ENCODE assay signal across 8 cellular contexts in genomic region chr14:96037891-96038557, GRCh38. TPM values are rescaled to one million over a fixed set of nuclear protein-coding genes. Genes with fewer than 3 reads are reported as not detected.
DNase-seq lines count a peak whose midpoint lies in the region; ATAC-seq and TF ChIP-seq lines count a peak whose summit lies in the region.

No MANE protein-coding gene starts in this region.

- no peak for TF ChIP-seq CTCF in body of pancreas (IDR thresholded peaks at IDR 0.05)
- no peak for TF ChIP-seq CTCF in right lobe of liver (IDR thresholded peaks at IDR 0.05)
- no peak for TF ChIP-seq CTCF in GM13976 (IDR thresholded peaks at IDR 0.05; ENCODE audit: borderline replicate concordance, control extremely low read depth, extremely low read depth, insufficient read depth, missing control alignments)

- no peaks in the 10 kb centered on the region for H3K9me3 ChIP-seq in body of pancreas
- H3K9me3 ChIP-seq in right lobe of liver = no peaks in the 10 kb centered on the region
- no peaks in the 10 kb centered on the region for H3K9me3 ChIP-seq in SJCRH30 (replicated peaks)

- H3K36me3 Mint-ChIP-seq in activated CD8-positive, alpha-beta memory T cell treated with anti-CD3 and anti-CD28 coated beads, Interleukin-2, amount 10 ng/mL, durations not matched to agents 7 days and 5 days = no peaks in the 10 kb centered on the region

- H3K27ac ChIP-seq in body of pancreas (no peak overlapping the region), right lobe of liver (no peak overlapping the region), SJCRH30 (no peak overlapping the region)

- H3K4me3 ChIP-seq in body of pancreas (no peak overlapping the region), right lobe of liver (no peak overlapping the region), SJCRH30 (no peak overlapping the region)

- no peak overlapping the region for H3K4me3 Mint-ChIP-seq in activated CD8-positive, alpha-beta memory T cell treated with anti-CD3 and anti-CD28 coated beads, Interleukin-2, amount 10 ng/mL, durations not matched to agents 7 days and 5 days

- H3K4me1 ChIP-seq in body of pancreas (peaks cover 18% of the 10 kb centered on the region), right lobe of liver (peaks cover 0 to 4% (median 0%) of the 10 kb centered on the region in 4 donors), SJCRH30 (no peaks in the 10 kb centered on the region)

- intact Hi-C loops in Right ventricle myocardium inferior (cut with DNase I) (no loop called here), cardiac septum (cut with DNase I) (loop anchor here (2.0 kb wide), 1 partner anchor 15 kb away; no protein-coding TSS in a partner anchor), body of pancreas (cut with DNase I) (no loop called here), right lobe of liver (cut with DNase I) (no loop called here)

- WGBS in body of pancreas, 2 donors = 31 to 33% methylated on average over 3 to 7 of the region's 7 CpGs
- WGBS in right lobe of liver (ENCODE audit: insufficient coverage, low coverage, low lambda C conversion rate, missing lambda C conversion rate) = 14% methylated on average over 4 of the region's 7 CpGs

- CTCF ChIA-PET in activated CD8-positive, alpha-beta memory T cell treated with anti-CD3 and anti-CD28 coated beads, Interleukin-2, amount 10 ng/mL, durations not matched to agents 7 days and 5 days (lab: Charles Lee) = no interaction called here

- in situ Hi-C loops in GM13976 (cut with MboI; ENCODE audit: low sequenced_read_pairs, unreplicated experiment) = no loop called here

- H3K27me3 ChIP-seq in body of pancreas (no peaks in the 10 kb centered on the region), right lobe of liver (no peaks in the 10 kb centered on the region), SJCRH30 (no peaks in the 10 kb centered on the region)

- H3K9me3 Mint-ChIP-seq in activated CD8-positive, alpha-beta memory T cell treated with anti-CD3 and anti-CD28 coated beads, Interleukin-2, amount 10 ng/mL, durations not matched to agents 7 days and 5 days (ENCODE audit: low read depth) = no peaks in the 10 kb centered on the region

- H3K27me3 Mint-ChIP-seq in activated CD8-positive, alpha-beta memory T cell treated with anti-CD3 and anti-CD28 coated beads, Interleukin-2, amount 10 ng/mL, durations not matched to agents 7 days and 5 days = peaks cover 58% of the 10 kb centered on the region

- no peak overlapping the region for H3K27ac Mint-ChIP-seq in activated CD8-positive, alpha-beta memory T cell treated with anti-CD3 and anti-CD28 coated beads, Interleukin-2, amount 10 ng/mL, durations not matched to agents 7 days and 5 days

- DNase-seq in Right ventricle myocardium inferior (ENCODE audit: missing footprints) = no peak
- DNase-seq in cardiac septum (ENCODE audit: low spot score) = no peak
- peak in 3 of 4 donors; percentile 22 to 51 (median 45) for DNase-seq in body of pancreas
- DNase-seq in right lobe of liver = peak; percentile 47 to 64 (median 59)
- no peak for DNase-seq in SJCRH30
- no peak for DNase-seq in GM13976 (ENCODE audit: low spot score)
- no peak for DNase-seq in activated CD8-positive, alpha-beta memory T cell treated with anti-CD3 and anti-CD28 coated beads, Interleukin-2, amount 10 ng/mL, durations not matched to agents 7 days and 5 days
- DNase-seq in NOMO-1 treated with DMSO at 0.1 percent for 48 hours (lab: John Stamatoyannopoulos, UW; ENCODE audit: unreplicated experiment) = no peak

- peak; percentile 59 for ATAC-seq in Right ventricle myocardium inferior
- ATAC-seq in body of pancreas = no peak
- ATAC-seq in right lobe of liver = peak in 2 of 4 donors; percentile 36 to 58
- ATAC-seq in activated CD8-positive, alpha-beta memory T cell treated with anti-CD3 and anti-CD28 coated beads, Interleukin-2, amount 10 ng/mL, durations not matched to agents 7 days and 5 days = no peak

- TF ChIP-seq POLR2A in body of pancreas (IDR thresholded peaks at IDR 0.05) (no peak), right lobe of liver (IDR thresholded peaks at IDR 0.05) (no peak)

- peaks cover 4% of the 10 kb centered on the region for H3K4me1 Mint-ChIP-seq in activated CD8-positive, alpha-beta memory T cell treated with anti-CD3 and anti-CD28 coated beads, Interleukin-2, amount 10 ng/mL, durations not matched to agents 7 days and 5 days

- H3K36me3 ChIP-seq in body of pancreas (replicated peaks in 1 of 2; ENCODE audit: insufficient read depth in 1 of 2, low read depth in 2 of 2) = no peaks in the 10 kb centered on the region
- no peaks in the 10 kb centered on the region for H3K36me3 ChIP-seq in right lobe of liver
- no peaks in the 10 kb centered on the region for H3K36me3 ChIP-seq in SJCRH30

RNA-seq across cellular contexts. Expression of gene C14orf132, which starts 1.1 kb away (rescaled TPM):
- total RNA-seq in Right ventricle myocardium inferior (1.5 TPM), cardiac septum (18.9 TPM), body of pancreas (1 to 10 TPM; 4.4 to 4.6 TPM), right lobe of liver (1 to 10 TPM; 1.7 to 6.9 (median 3.3) TPM)
- total RNA-seq in SJCRH30 (2014; rRNA removed; shearing (Covaris generic)) = not detected in 2 replicates
- under 1 TPM; 0.20 to 0.33 TPM for total RNA-seq in activated CD8-positive, alpha-beta memory T cell treated with anti-CD3 and anti-CD28 coated beads, Interleukin-2, amount 10 ng/mL, durations not matched to agents 7 days and 5 days

Comparison
In these comparisons a context has a peak if more than half of its experiments do, and no peak if none do; other contexts are left out.
1. DNase-seq: peak in body of pancreas (3 of 4) and right lobe of liver (3 of 3); none in Right ventricle myocardium inferior (single experiment), cardiac septum (single experiment), SJCRH30 (0 of 2), GM13976 (single experiment), activated CD8-positive, alpha-beta memory T cell treated with anti-CD3 and anti-CD28 coated beads, Interleukin-2, amount 10 ng/mL, durations not matched to agents 7 days and 5 days (single experiment) and NOMO-1 treated with DMSO at 0.1 percent for 48 hours (single experiment).